ENCODE assay signal across 14 cellular contexts in the genomic region with DNA sequence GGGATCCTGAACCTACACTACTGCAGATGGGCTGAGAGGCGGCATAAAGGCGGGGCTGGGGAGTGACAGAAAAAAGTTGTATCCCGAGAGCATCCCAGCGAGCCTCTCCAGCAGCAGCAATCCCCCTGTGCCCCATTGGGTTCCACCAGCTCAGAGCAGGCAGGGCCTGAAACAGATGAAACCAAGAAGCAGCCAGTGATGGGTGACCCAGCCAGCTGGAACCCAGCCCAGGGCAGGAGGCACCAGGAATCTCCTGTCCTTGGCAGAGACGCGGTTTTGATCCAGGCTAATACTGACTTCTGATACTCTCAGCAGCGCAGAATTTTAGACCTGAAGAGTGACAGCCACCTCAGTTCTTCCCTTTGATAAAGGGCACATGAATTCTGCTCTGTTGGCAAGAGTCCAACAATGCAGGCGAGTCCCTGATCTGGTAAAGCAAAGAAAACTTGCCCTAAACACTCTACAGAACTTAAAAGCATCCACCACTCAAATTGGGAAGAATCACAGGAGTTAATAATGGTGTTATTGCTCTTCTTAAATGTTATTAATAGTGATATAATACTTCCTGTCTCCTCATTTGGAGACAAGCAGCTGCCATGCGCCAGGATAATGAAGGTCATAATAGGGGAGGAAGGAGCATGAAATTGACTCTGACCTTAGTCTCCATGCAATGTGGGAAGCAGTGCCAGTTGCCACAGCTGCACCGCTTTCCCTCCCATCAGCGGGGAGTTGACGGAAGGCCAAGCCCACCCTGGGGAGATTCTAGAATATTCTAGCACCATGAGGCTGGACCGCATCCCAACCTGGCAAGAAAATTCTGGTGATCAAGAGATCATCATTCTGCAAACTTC. TPM values are rescaled to one million over a fixed set of nuclear protein-coding genes. Genes with fewer than 3 reads are reported as not detected.
A peak's percentile ranks its signal among the peaks of the same experiment; 100 is the strongest.
DNase-seq lines count a peak whose midpoint lies in the region; ATAC-seq and TF ChIP-seq lines count a peak whose summit lies in the region.
"Had no signal": no experiment of that assay in that cellular context is flagged by ENCODE, and none has a peak within 500 bp of the region (broad histone marks: within the 10 kb centered on the region; RNA-seq: fewer than 3 reads in every experiment).

No MANE protein-coding gene starts in this region.

- no peaks in the 10 kb centered on the region for H3K27me3 ChIP-seq in neutrophil

- intact Hi-C loops in left colon (cut with DNase I, micrococcal nuclease): no loop called here

- no peaks in the 10 kb centered on the region for H3K36me3 ChIP-seq in neutrophil

- no peaks in the 10 kb centered on the region for H3K9me3 ChIP-seq in neutrophil

- peak overlapping the region; percentile 49 to 50 for H3K4me3 ChIP-seq in neutrophil (ENCODE audit: low read depth in 1 of 2, low read length in 1 of 2)
- H3K4me3 ChIP-seq: skin epidermis had no signal

- H3K4me1 ChIP-seq in neutrophil (ENCODE audit: control insufficient read depth in 1 of 2, insufficient read depth in 1 of 2, low read depth in 1 of 2, low read length in 1 of 2): peaks cover 82 to 88% of the 10 kb centered on the region in 2 experiments

- TF ChIP-seq CTCF in neutrophil (IDR thresholded peaks at IDR 0.05): no peak

- peak; percentile 91 for DNase-seq in G401 (ENCODE audit: low spot score)
- DNase-seq in MV-4-11 (lab: John Stamatoyannopoulos, UW): peak; percentile 31
- DNase-seq in cerebellar cortex (ENCODE audit: low spot score): peak; percentile 90
- DNase-seq in left colon: no peak
- DNase-seq: activated CD4-positive, alpha-beta T cell treated with anti-CD3 and anti-CD28 coated beads, Interleukin-2, amount 10 ng/mL, durations not matched to agents 7 days and 5 days; CD8-positive, alpha-beta T cell; HCEC 1CT had no signal

- no peak for ATAC-seq in HG03439 (IDR thresholded peaks at IDR 0.05; ENCODE audit: unreplicated experiment)
- no peak for ATAC-seq in GM19023 (IDR thresholded peaks at IDR 0.05; ENCODE audit: unreplicated experiment)
- ATAC-seq in left colon: no peak
- ATAC-seq: activated T-helper 17 cell treated with anti-CD3 and anti-CD28 coated beads, Interleukin-2, amount 50 U/mL, for 72 hours; CD8-positive, alpha-beta T cell; Panc1 had no signal

- H3K27ac ChIP-seq in neutrophil: peak overlapping the region; percentile 87

- in situ Hi-C loops in G401 (cut with HindIII; ENCODE audit: low sequenced_read_pairs): no loop called here

RNA-seq across cellular contexts. Expression of gene OLIG1, which starts 11.2 kb away (rescaled TPM):
- total RNA-seq in G401 (2014; rRNA removed; shearing (Covaris generic)): not detected in 2 replicates
- total RNA-seq in left colon: not detected
- total RNA-seq: activated CD4-positive, alpha-beta T cell treated with anti-CD3 and anti-CD28 coated beads, Interleukin-2, amount 10 ng/mL, durations not matched to agents 7 days and 5 days; activated T-helper 17 cell treated with anti-CD3 and anti-CD28 coated beads, Interleukin-2, amount 50 U/mL, for 72 hours; CD8-positive, alpha-beta T cell; T-helper 1 cell treated with Interleukin-12 subunit alpha and Interleukin-12 subunit beta and Interleukin-4 antibody, amounts not matched to agents 30 ng/mL and 1 ng/mL, for 36 hours had no signal

RNA-seq across cellular contexts. Expression of gene OLIG2, which starts 33.0 kb away (rescaled TPM):
- total RNA-seq in G401 (2014; rRNA removed; shearing (Covaris generic)): not detected in 2 replicates
- not detected for total RNA-seq in left colon
- total RNA-seq: activated CD4-positive, alpha-beta T cell treated with anti-CD3 and anti-CD28 coated beads, Interleukin-2, amount 10 ng/mL, durations not matched to agents 7 days and 5 days; activated T-helper 17 cell treated with anti-CD3 and anti-CD28 coated beads, Interleukin-2, amount 50 U/mL, for 72 hours; CD8-positive, alpha-beta T cell; T-helper 1 cell treated with Interleukin-12 subunit alpha and Interleukin-12 subunit beta and Interleukin-4 antibody, amounts not matched to agents 30 ng/mL and 1 ng/mL, for 36 hours had no signal

Comparison
In these comparisons a context has a peak if more than half of its experiments do, and no peak if none do; other contexts are left out.
1. DNase-seq: peak in G401 (single experiment), MV-4-11 (single experiment) and cerebellar cortex (single experiment); none in left colon (0 of 2).